ENCODE assay signal across 7 cellular contexts in the genomic region with DNA sequence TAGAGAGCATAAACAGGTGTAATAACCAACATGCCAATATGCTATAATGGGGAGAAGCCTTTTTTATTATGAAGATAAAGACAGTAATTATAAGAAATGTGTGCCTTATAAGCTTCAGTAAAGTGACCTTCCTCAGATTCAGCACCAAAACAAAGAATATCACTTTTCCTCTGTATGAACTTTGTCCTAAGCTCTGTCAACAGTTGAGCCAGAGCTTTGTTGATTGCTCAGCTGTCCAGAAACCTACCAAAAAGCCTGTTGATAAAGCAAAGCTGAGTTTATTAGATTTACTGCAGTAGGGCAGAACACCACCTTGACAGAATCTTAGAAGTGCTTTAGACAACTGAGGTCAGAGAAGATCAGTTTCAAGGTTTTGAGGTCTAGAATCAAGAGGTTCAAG.
"Had no signal": no experiment of that assay in that cellular context is flagged by ENCODE, and none has a peak within 500 bp of the region (broad histone marks: within the 10 kb centered on the region; RNA-seq: fewer than 3 reads in every experiment).

No MANE protein-coding gene starts in this region.

- H3K4me3 ChIP-seq: GM23338 had no signal

- FAIRE-seq: H1, H54, HTR-8/SVneo had no signal

- DNase-seq: H9, HCEC 1CT, KBM-7 had no signal

- H2AFZ ChIP-seq: GM23338 had no signal

- ATAC-seq: GM23338 had no signal

- H3K4me2 ChIP-seq: GM23338 had no signal
